ENCODE assay signal across 1 cellular context in the genomic region with DNA sequence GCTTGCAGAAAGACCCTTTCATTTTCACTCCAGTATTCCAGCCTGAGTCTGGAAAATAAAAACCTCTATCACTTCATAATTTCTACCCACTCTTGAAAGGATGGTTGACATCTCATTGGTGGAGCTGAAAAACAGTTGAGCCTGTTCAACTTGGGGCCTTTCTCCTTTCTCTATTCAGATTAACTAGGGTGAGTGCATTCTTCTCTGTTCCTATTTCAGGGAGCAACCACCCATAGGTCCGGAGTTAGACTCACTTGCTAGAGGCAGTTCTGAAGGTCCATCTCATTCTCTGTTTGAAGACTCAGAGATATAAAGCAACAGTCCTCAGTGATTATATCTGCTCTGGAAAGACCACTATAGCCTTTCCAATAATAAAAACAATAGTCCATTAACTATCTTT.
TF ChIP-seq lines count a peak whose summit lies in the region.

No MANE protein-coding gene starts in this region.

TF ChIP-seq in SK-N-SH treated with all-trans-retinoic acid at 6 μM for 48 hours, 23 proteins besides CTCF, POLR2A, EP300 and RAD21 (continued from another document):
- TF ChIP-seq ZC3H10 (CRISPR knock-in tag; IDR thresholded peaks at IDR 0.05) (no peak), ISL1 (CRISPR knock-in tag; IDR thresholded peaks at IDR 0.05) (no peak), ZFP3 (CRISPR knock-in tag; IDR thresholded peaks at IDR 0.05) (no peak), SNAI2 (CRISPR knock-in tag; IDR thresholded peaks at IDR 0.05) (no peak), OSR1 (CRISPR knock-in tag; IDR thresholded peaks at IDR 0.05) (no peak), ZNF8 (CRISPR knock-in tag; IDR thresholded peaks at IDR 0.05) (no peak), GLIS3 (CRISPR knock-in tag; IDR thresholded peaks at IDR 0.05) (no peak), TOX (CRISPR knock-in tag; IDR thresholded peaks at IDR 0.05; ENCODE audit: borderline replicate concordance) (no peak), BACH2 (CRISPR knock-in tag; IDR thresholded peaks at IDR 0.05; ENCODE audit: borderline replicate concordance) (no peak)
- TF ChIP-seq, protein P1, sequence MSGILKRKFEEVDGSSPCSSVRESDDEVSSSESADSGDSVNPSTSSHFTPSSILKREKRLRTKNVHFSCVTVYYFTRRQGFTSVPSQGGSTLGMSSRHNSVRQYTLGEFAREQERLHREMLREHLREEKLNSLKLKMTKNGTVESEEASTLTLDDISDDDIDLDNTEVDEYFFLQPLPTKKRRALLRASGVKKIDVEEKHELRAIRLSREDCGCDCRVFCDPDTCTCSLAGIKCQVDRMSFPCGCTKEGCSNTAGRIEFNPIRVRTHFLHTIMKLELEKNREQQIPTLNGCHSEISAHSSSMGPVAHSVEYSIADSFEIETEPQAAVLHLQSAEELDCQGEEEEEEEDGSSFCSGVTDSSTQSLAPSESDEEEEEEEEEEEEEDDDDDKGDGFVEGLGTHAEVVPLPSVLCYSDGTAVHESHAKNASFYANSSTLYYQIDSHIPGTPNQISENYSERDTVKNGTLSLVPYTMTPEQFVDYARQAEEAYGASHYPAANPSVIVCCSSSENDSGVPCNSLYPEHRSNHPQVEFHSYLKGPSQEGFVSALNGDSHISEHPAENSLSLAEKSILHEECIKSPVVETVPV (CRISPR knock-in tag; IDR thresholded peaks at IDR 0.05): no peak
- TF ChIP-seq, protein P2, sequence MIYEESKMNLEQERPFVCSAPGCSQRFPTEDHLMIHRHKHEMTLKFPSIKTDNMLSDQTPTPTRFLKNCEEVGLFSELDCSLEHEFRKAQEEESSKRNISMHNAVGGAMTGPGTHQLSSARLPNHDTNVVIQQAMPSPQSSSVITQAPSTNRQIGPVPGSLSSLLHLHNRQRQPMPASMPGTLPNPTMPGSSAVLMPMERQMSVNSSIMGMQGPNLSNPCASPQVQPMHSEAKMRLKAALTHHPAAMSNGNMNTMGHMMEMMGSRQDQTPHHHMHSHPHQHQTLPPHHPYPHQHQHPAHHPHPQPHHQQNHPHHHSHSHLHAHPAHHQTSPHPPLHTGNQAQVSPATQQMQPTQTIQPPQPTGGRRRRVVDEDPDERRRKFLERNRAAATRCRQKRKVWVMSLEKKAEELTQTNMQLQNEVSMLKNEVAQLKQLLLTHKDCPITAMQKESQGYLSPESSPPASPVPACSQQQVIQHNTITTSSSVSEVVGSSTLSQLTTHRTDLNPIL (CRISPR knock-in tag; IDR thresholded peaks at IDR 0.05; ENCODE audit: low read depth): no peak
- TF ChIP-seq, protein P3, sequence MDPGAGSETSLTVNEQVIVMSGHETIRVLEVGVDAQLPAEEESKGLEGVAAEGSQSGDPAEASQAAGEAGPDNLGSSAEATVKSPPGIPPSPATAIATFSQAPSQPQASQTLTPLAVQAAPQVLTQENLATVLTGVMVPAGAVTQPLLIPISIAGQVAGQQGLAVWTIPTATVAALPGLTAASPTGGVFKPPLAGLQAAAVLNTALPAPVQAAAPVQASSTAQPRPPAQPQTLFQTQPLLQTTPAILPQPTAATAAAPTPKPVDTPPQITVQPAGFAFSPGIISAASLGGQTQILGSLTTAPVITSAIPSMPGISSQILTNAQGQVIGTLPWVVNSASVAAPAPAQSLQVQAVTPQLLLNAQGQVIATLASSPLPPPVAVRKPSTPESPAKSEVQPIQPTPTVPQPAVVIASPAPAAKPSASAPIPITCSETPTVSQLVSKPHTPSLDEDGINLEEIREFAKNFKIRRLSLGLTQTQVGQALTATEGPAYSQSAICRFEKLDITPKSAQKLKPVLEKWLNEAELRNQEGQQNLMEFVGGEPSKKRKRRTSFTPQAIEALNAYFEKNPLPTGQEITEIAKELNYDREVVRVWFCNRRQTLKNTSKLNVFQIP (CRISPR knock-in tag; IDR thresholded peaks at IDR 0.05; ENCODE audit: borderline replicate concordance, low read depth): no peak
